ENCODE assay signal across 25 cellular contexts in genomic region chr18:49547701-49548100, GRCh38. TPM values are rescaled to one million over a fixed set of nuclear protein-coding genes. Genes with fewer than 3 reads are reported as not detected.
DNase-seq lines count a peak whose midpoint lies in the region; ATAC-seq and TF ChIP-seq lines count a peak whose summit lies in the region.
"Had no signal": no experiment of that assay in that cellular context is flagged by ENCODE, and none has a peak within 500 bp of the region (broad histone marks: within the 10 kb centered on the region; RNA-seq: fewer than 3 reads in every experiment).

No MANE protein-coding gene starts in this region.

- no peak overlapping the region for H3K9ac ChIP-seq in PC-3 (ENCODE audit: low read length)
- H3K9ac ChIP-seq: neural progenitor cell had no signal

- intact Hi-C loops in PC-3 (cut with micrococcal nuclease) = no loop called here
- intact Hi-C loops in activated CD4-positive, alpha-beta T cell treated with anti-CD3 and anti-CD28 coated beads, Interleukin-2, amount 10 ng/mL, durations not matched to agents 24 days and 14 days (cut with micrococcal nuclease) = no loop called here

- H3K4me3 ChIP-seq in PC-3 (ENCODE audit: low read length) (no peak overlapping the region), epithelial cell of esophagus (ENCODE audit: low read length) (no peak overlapping the region)
- H3K4me3 ChIP-seq: adrenal gland, GM12878, HAP-1, neural progenitor cell, spleen, upper lobe of left lung had no signal

- BruUV-seq in PC-3 (replicated peaks; lab: Mats Ljungman, UMichigan) = no TSS peak

- POLR2A ChIA-PET in PC-3 (lab: Charles Lee; ENCODE audit: unreplicated experiment) = no interaction called here

- no peaks in the 10 kb centered on the region for H3K9me3 ChIP-seq in PC-3 (ENCODE audit: low read length)
- H3K9me3 ChIP-seq: adrenal gland, spleen, upper lobe of left lung had no signal

- peaks cover 8% of the 10 kb centered on the region for H3K4me1 ChIP-seq in PC-3 (ENCODE audit: insufficient read depth, low read length)
- H3K4me1 ChIP-seq: adrenal gland, spleen, upper lobe of left lung had no signal

- H3K27ac Mint-ChIP-seq in activated CD4-positive, alpha-beta T cell treated with anti-CD3 and anti-CD28 coated beads, Interleukin-2, amount 10 ng/mL, durations not matched to agents 24 days and 14 days = no peak overlapping the region

- no peaks in the 10 kb centered on the region for H3F3A ChIP-seq in PC-3 (ENCODE audit: low read length, unreplicated experiment)

- no peaks in the 10 kb centered on the region for H3K4me1 Mint-ChIP-seq in activated CD4-positive, alpha-beta T cell treated with anti-CD3 and anti-CD28 coated beads, Interleukin-2, amount 10 ng/mL, durations not matched to agents 24 days and 14 days

- H3K9me2 ChIP-seq in PC-3 (replicated peaks; ENCODE audit: low read length) = no peaks in the 10 kb centered on the region

- peak overlapping the region; percentile 20; the same call in 1 of the 2 replicates for H3K27ac ChIP-seq in PC-3 (ENCODE audit: low read length)
- H3K27ac ChIP-seq: adrenal gland, HL-60, neural progenitor cell, spleen, upper lobe of left lung had no signal

- H3K27me3 Mint-ChIP-seq in activated CD4-positive, alpha-beta T cell treated with anti-CD3 and anti-CD28 coated beads, Interleukin-2, amount 10 ng/mL, durations not matched to agents 24 days and 14 days = peaks cover 12% of the 10 kb centered on the region

- peak; percentile 25 for DNase-seq in SKM-1 treated with dmso at 0.1 percent for 144 hours (lab: John Stamatoyannopoulos, UW; ENCODE audit: unreplicated experiment)
- DNase-seq in SKM-1 (lab: John Stamatoyannopoulos, UW; ENCODE audit: unreplicated experiment) = no peak
- no peak for DNase-seq in PC-3
- DNase-seq in epithelial cell of esophagus (ENCODE audit: low read depth) = peak; percentile 63
- no peak for DNase-seq in NCI-H2196 (lab: John Stamatoyannopoulos, UW; ENCODE audit: unreplicated experiment)
- no peak for DNase-seq in NCI-H2227 (lab: John Stamatoyannopoulos, UW; ENCODE audit: unreplicated experiment)
- no peak for DNase-seq in activated CD4-positive, alpha-beta T cell treated with anti-CD3 and anti-CD28 coated beads, Interleukin-2, amount 10 ng/mL, durations not matched to agents 24 days and 14 days
- DNase-seq in inferior parietal cortex (ENCODE audit: extremely low spot score) = no peak
- DNase-seq: activated CD8-positive, alpha-beta memory T cell treated with anti-CD3 and anti-CD28 coated beads, Interleukin-2, amount 50 U/mL, for 48 hours; activated effector memory CD4-positive, alpha-beta T cell treated with Interleukin-2 at 50 U/mL for 16 hours; C1 segment of cervical spinal cord; central memory CD4-positive, alpha-beta T cell; NCI-H69; spleen; stimulated activated CD4-positive, alpha-beta T cell treated with anti-CD3 and anti-CD28 coated beads, Interleukin-4, amount 100 ng/mL, for 4 hours; upper lobe of left lung had no signal

- no peaks in the 10 kb centered on the region for H4K20me1 ChIP-seq in PC-3 (ENCODE audit: low read length)

- H3K27me3 ChIP-seq in PC-3 (ENCODE audit: low read length) = no peaks in the 10 kb centered on the region
- H3K27me3 ChIP-seq: adrenal gland, neural progenitor cell, upper lobe of left lung had no signal

- CTCF ChIA-PET in PC-3 (lab: Charles Lee) = no interaction called here

- no peak overlapping the region for H3K4me2 ChIP-seq in PC-3 (ENCODE audit: low read length)
- H3K4me2 ChIP-seq: neural progenitor cell had no signal

- no peaks in the 10 kb centered on the region for H3K9me3 Mint-ChIP-seq in activated CD4-positive, alpha-beta T cell treated with anti-CD3 and anti-CD28 coated beads, Interleukin-2, amount 10 ng/mL, durations not matched to agents 24 days and 14 days

- no peaks in the 10 kb centered on the region for H3K36me3 ChIP-seq in PC-3 (ENCODE audit: low read depth, low read length)
- H3K36me3 ChIP-seq: adrenal gland, HAP-1, neural progenitor cell, spleen, upper lobe of left lung had no signal

- no peak; the same call in 1 of the 2 replicates for ATAC-seq in PC-3
- ATAC-seq: esophagus mucosa, GM12878, left lobe of liver had no signal

- no peak overlapping the region for H2AFZ ChIP-seq in PC-3 (ENCODE audit: low read length)
- H2AFZ ChIP-seq: neural progenitor cell had no signal

- no peak overlapping the region for H3K4me3 Mint-ChIP-seq in activated CD4-positive, alpha-beta T cell treated with anti-CD3 and anti-CD28 coated beads, Interleukin-2, amount 10 ng/mL, durations not matched to agents 24 days and 14 days
- H3K4me3 Mint-ChIP-seq: neural progenitor cell had no signal

- TF ChIP-seq CTCF in PC-3 (conservative IDR thresholded peaks at IDR 0.05; ENCODE audit: low read depth, low read length) = no peak
- TF ChIP-seq CTCF in epithelial cell of esophagus (IDR thresholded peaks at IDR 0.05; ENCODE audit: insufficient read depth, low read depth, low read length, missing control alignments) = no peak

- H3K36me3 Mint-ChIP-seq in activated CD4-positive, alpha-beta T cell treated with anti-CD3 and anti-CD28 coated beads, Interleukin-2, amount 10 ng/mL, durations not matched to agents 24 days and 14 days (ENCODE audit: low read depth) = no peaks in the 10 kb centered on the region
- H3K36me3 Mint-ChIP-seq: neural progenitor cell had no signal

- no peaks in the 10 kb centered on the region for H3K79me2 ChIP-seq in PC-3 (ENCODE audit: low read length)

RNA-seq across cellular contexts. Expression of gene LIPG, which starts 14.2 kb away (rescaled TPM):
- total RNA-seq in PC-3 (2014; rRNA removed) = 9.1 and 14.8 TPM in 2 replicates
- 0.57 and 0.82 TPM in 2 replicates for total RNA-seq in activated CD4-positive, alpha-beta T cell treated with anti-CD3 and anti-CD28 coated beads, Interleukin-2, amount 10 ng/mL, durations not matched to agents 24 days and 14 days
- total RNA-seq: mononuclear cell; T-helper 1 cell treated with Interleukin-12 subunit alpha and Interleukin-12 subunit beta and Interleukin-4 antibody, amounts not matched to agents 30 ng/mL and 1 ng/mL, for 36 hours had no signal

RNA-seq across cellular contexts. Expression of gene RPL17, which starts 55.4 kb away (rescaled TPM):
- 773 and 829 TPM in 2 replicates for total RNA-seq in PC-3 (2014; rRNA removed)
- total RNA-seq in activated CD4-positive, alpha-beta T cell treated with anti-CD3 and anti-CD28 coated beads, Interleukin-2, amount 10 ng/mL, durations not matched to agents 24 days and 14 days = 2,202 and 2,205 TPM in 2 replicates

Comparison
In these comparisons a context has a peak if more than half of its experiments do, and no peak if none do; other contexts are left out.
1. DNase-seq: peak in SKM-1 treated with dmso at 0.1 percent for 144 hours (single experiment) and epithelial cell of esophagus (single experiment); none in SKM-1 (single experiment), PC-3 (single experiment), NCI-H2196 (single experiment), NCI-H2227 (single experiment), activated CD4-positive, alpha-beta T cell treated with anti-CD3 and anti-CD28 coated beads, Interleukin-2, amount 10 ng/mL, durations not matched to agents 24 days and 14 days (single experiment) and inferior parietal cortex (single experiment).